ENCODE assay signal across 17 cellular contexts in the genomic region with DNA sequence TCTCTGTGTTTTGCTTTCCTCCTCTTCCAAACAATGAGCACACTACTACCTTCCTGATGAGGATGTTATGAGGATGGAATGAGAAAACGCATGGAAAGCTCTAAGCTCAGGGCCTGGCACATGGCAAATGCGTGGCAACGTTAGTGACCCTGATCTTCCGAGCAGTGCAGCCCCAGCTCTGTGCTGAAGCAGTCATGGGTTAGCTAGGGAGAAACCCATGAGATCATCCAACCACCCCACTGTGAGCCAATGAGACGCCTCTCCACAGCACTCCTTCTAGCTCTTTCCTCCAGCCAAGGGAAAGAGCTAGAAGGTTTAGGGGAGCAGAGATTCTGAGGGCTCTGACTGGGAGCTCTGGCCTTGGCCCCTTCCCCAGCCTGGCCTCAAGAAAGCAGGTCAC. TPM values are rescaled to one million over a fixed set of nuclear protein-coding genes. Genes with fewer than 3 reads are reported as not detected.
"Had no signal": no experiment of that assay in that cellular context is flagged by ENCODE, and none has a peak within 500 bp of the region (broad histone marks: within the 10 kb centered on the region; RNA-seq: fewer than 3 reads in every experiment).

No MANE protein-coding gene starts in this region.

- H3K9me3 ChIP-seq: ovary, sigmoid colon, testis had no signal

- H3K36me3 ChIP-seq: ovary, sigmoid colon had no signal

- H3K27me3 ChIP-seq: ovary, testis had no signal

- DNase-seq: activated CD4-positive, alpha-beta T cell treated with anti-CD3 and anti-CD28 coated beads, Interleukin-2, amount 10 ng/mL, durations not matched to agents 7 days and 5 days; activated CD4-positive, CD25-positive, alpha-beta regulatory T cell; activated T-cell treated with anti-CD3 and anti-CD28 coated beads, Interleukin-2, amount 50 U/mL, for 24 hours; effector memory CD8-positive, alpha-beta T cell; glutamatergic neuron; left cardiac atrium; nephron progenitor cell; ovary; sigmoid colon; stimulated activated CD4-positive, alpha-beta T cell treated with anti-CD3 and anti-CD28 coated beads, Interleukin-2, amount 100 ng/mL, for 24 hours; stimulated activated naive CD4-positive, alpha-beta T cell; T-helper 2 cell; testis had no signal

- H3K27ac ChIP-seq: ovary, sigmoid colon, testis had no signal

- H3K4me1 ChIP-seq: sigmoid colon, testis had no signal

- ATAC-seq: effector memory CD8-positive, alpha-beta T cell; left cardiac atrium had no signal

- H3K4me3 ChIP-seq: ovary, sigmoid colon, testis had no signal

- FAIRE-seq: TTC549 had no signal

RNA-seq across cellular contexts. Expression of a gene that starts 4.5 kb away (rescaled TPM):
- total RNA-seq: activated CD4-positive, alpha-beta T cell treated with anti-CD3 and anti-CD28 coated beads, Interleukin-2, amount 10 ng/mL, durations not matched to agents 7 days and 5 days; epithelial cell of proximal tubule; left cardiac atrium; lung microvascular endothelial cell; sigmoid colon; urinary bladder had no signal

RNA-seq across cellular contexts. Expression of a gene that starts 22.9 kb away (rescaled TPM):
- total RNA-seq: activated CD4-positive, alpha-beta T cell treated with anti-CD3 and anti-CD28 coated beads, Interleukin-2, amount 10 ng/mL, durations not matched to agents 7 days and 5 days; epithelial cell of proximal tubule had no signal

RNA-seq across cellular contexts. Expression of a gene that starts 52.4 kb away (rescaled TPM):
- total RNA-seq: epithelial cell of proximal tubule had no signal
